Comparison of ENCODE assay signal across 12 cellular contexts in genomic region chr1:2298685-2299673, GRCh38.
DNase-seq lines count a peak whose midpoint lies in the region; ATAC-seq, FAIRE-seq and TF ChIP-seq lines count a peak whose summit lies in the region.
"Had no signal": no experiment of that assay in that cellular context is flagged by ENCODE, and none has a peak within 500 bp of the region (broad histone marks: within the 10 kb centered on the region; RNA-seq: fewer than 3 reads in every experiment).

No MANE protein-coding gene starts in this region.

- no peak for TF ChIP-seq POLR2A in tibial nerve (IDR thresholded peaks at IDR 0.05)

- no peaks in the 10 kb centered on the region for H3K27me3 Mint-ChIP-seq in activated T-cell treated with anti-CD3 and anti-CD28 coated beads, Interleukin-2, amount 50 U/mL, for 24 hours
- H3K27me3 Mint-ChIP-seq in memory B cell = no peaks in the 10 kb centered on the region

- no peaks in the 10 kb centered on the region for H3K9me3 Mint-ChIP-seq in activated T-cell treated with anti-CD3 and anti-CD28 coated beads, Interleukin-2, amount 50 U/mL, for 24 hours
- no peaks in the 10 kb centered on the region for H3K9me3 Mint-ChIP-seq in memory B cell

- ATAC-seq in memory B cell (ENCODE audit: low read depth) = no peak
- no peak for ATAC-seq in GM18519 (IDR thresholded peaks at IDR 0.05; ENCODE audit: low FRiP score, unreplicated experiment)
- ATAC-seq: HCT116 had no signal

- no peaks in the 10 kb centered on the region for H3K9me3 ChIP-seq in tibial nerve
- H3K9me3 ChIP-seq: SJSA1 had no signal

- no peaks in the 10 kb centered on the region for H3K27me3 ChIP-seq in bronchial epithelial cell (ENCODE audit: control insufficient read depth, insufficient read depth, low read length)
- H3K27me3 ChIP-seq in tibial nerve = no peaks in the 10 kb centered on the region
- H3K27me3 ChIP-seq: SJSA1 had no signal

- WGBS in tibial nerve, 2 donors = 43 to 50% methylated on average over 24 to 32 of the region's 38 CpGs

- peak overlapping the region; percentile 83 for H3K4me3 Mint-ChIP-seq in activated T-cell treated with anti-CD3 and anti-CD28 coated beads, Interleukin-2, amount 50 U/mL, for 24 hours
- H3K4me3 Mint-ChIP-seq in memory B cell = peak overlapping the region; percentile 46

- peaks cover 3 to 88% (median 56%) of the 10 kb centered on the region in 4 donors for H3K4me1 ChIP-seq in tibial nerve

- peaks cover 84% of the 10 kb centered on the region for H3K4me1 Mint-ChIP-seq in activated T-cell treated with anti-CD3 and anti-CD28 coated beads, Interleukin-2, amount 50 U/mL, for 24 hours (ENCODE audit: low read depth)
- peaks cover 28% of the 10 kb centered on the region for H3K4me1 Mint-ChIP-seq in memory B cell

- peak in 1 of 2 donors; percentile 15 for TF ChIP-seq EP300 in tibial nerve (IDR thresholded peaks at IDR 0.05)

- H3K27ac ChIP-seq in tibial nerve = peak overlapping the region in 3 of 4 donors; percentile 73 to 84 (median 79)
- H3K27ac ChIP-seq: SJSA1 had no signal

- peaks cover 14% of the 10 kb centered on the region for H3K36me3 ChIP-seq in bronchial epithelial cell (ENCODE audit: control insufficient read depth, insufficient read depth, low read length)
- peaks cover 0 to 15% (median 0%) of the 10 kb centered on the region in 3 donors for H3K36me3 ChIP-seq in tibial nerve

- peak overlapping the region; percentile 90 for H3K27ac Mint-ChIP-seq in activated T-cell treated with anti-CD3 and anti-CD28 coated beads, Interleukin-2, amount 50 U/mL, for 24 hours
- peak overlapping the region; percentile 95 for H3K27ac Mint-ChIP-seq in memory B cell

- H3K4me3 ChIP-seq in bronchial epithelial cell (ENCODE audit: low read depth, low read length) = no peak overlapping the region
- no peak overlapping the region for H3K4me3 ChIP-seq in tibial nerve
- H3K4me3 ChIP-seq: SJSA1 had no signal

- peaks cover 31% of the 10 kb centered on the region for H3K36me3 Mint-ChIP-seq in activated T-cell treated with anti-CD3 and anti-CD28 coated beads, Interleukin-2, amount 50 U/mL, for 24 hours (ENCODE audit: low read depth)
- H3K36me3 Mint-ChIP-seq in memory B cell = peaks cover 3% of the 10 kb centered on the region

- FAIRE-seq in bronchial epithelial cell (lab: Jason Lieb, UNC) = no peak
- FAIRE-seq: astrocyte had no signal

- TF ChIP-seq CTCF in bronchial epithelial cell (IDR thresholded peaks at IDR 0.05; ENCODE audit: insufficient read depth, low read length, severe bottlenecking) (peak; percentile 12), tibial nerve (IDR thresholded peaks at IDR 0.05) (no peak)

- DNase-seq in activated T-cell treated with anti-CD3 and anti-CD28 coated beads, Interleukin-2, amount 50 U/mL, for 24 hours = no peak
- no peak for DNase-seq in activated T-cell treated with anti-CD3 and anti-CD28 coated beads, Interleukin-2, amount 50 U/mL, for 48 hours
- DNase-seq in bronchial epithelial cell (ENCODE audit: low read depth) (peak; percentile 31), memory B cell (ENCODE audit: low spot score in 2 of 2) (no peak), tibial nerve (ENCODE audit: low spot score in 2 of 2) (no peak), SHP77 treated with DMSO at 0.1 percent for 48 hours (lab: John Stamatoyannopoulos, UW) (no peak), iPS-NIHi11 (ENCODE audit: low spot score) (no peak)
- DNase-seq: stimulated activated CD4-positive, alpha-beta T cell treated with anti-CD3 and anti-CD28 coated beads, Interleukin-12 subunit alpha, Interleukin-12 subunit beta, amount 100 ng/mL, for 4 hours had no signal
